ENCODE assay signal across 9 cellular contexts in the genomic region with DNA sequence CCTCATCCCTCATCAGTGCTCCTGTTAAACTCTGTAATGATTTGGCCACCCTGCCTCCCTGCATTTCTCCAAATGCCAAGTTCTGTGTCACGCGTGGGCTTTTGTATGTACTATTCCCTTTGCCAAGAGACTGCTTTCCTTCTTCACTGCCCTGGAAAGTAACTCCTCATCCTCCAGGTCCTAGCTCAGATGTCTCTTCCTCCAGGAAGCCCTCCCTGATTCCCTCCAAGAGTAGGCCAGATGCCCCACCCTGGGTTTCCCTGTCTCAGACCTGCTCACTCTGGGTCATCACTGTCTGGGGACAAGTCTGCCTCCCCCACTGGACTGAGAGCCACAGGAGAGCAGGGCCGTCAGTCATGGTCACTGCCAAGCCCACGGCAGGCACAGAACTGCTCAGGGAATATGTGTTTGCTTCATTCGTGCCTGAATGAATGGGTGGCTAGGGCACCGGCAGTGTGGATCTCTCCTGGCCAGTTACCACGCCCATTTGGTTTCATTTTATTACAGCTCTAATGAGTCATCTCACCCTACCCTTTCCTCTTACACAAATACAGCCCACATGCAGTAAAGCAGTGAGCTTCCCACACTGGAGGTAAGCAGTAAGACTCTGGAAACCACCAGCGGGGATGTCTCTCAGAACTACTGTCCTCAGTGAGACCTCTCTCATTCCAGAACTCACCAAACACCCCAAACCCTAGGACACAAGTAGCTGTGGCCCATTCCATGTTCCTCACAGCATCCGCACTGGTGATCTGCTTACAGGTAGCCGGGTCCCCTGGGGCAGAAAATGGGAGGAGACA. TPM values are rescaled to one million over a fixed set of nuclear protein-coding genes. Genes with fewer than 3 reads are reported as not detected.
DNase-seq lines count a peak whose midpoint lies in the region; ATAC-seq and TF ChIP-seq lines count a peak whose summit lies in the region.
"Had no signal": no experiment of that assay in that cellular context is flagged by ENCODE, and none has a peak within 500 bp of the region (broad histone marks: within the 10 kb centered on the region; RNA-seq: fewer than 3 reads in every experiment).

No MANE protein-coding gene starts in this region.

- no peak for TF ChIP-seq CTCF in CD8-positive, alpha-beta T cell (IDR thresholded peaks at IDR 0.05)
- no peak for TF ChIP-seq CTCF in GM23338 (conservative IDR thresholded peaks at IDR 0.05; ENCODE audit: low read depth in 2 of 2)
- no peak for TF ChIP-seq CTCF in RWPE1 (conservative IDR thresholded peaks at IDR 0.05; ENCODE audit: low read depth)
- TF ChIP-seq CTCF in osteoblast (IDR thresholded peaks at IDR 0.05; ENCODE audit: extremely low read depth, low read depth, low read length) = no peak

- H3K9me2 ChIP-seq in GM23338 (ENCODE audit: insufficient read depth) = no peaks in the 10 kb centered on the region

- no peak overlapping the region for H3K4me3 ChIP-seq in CD8-positive, alpha-beta T cell (ENCODE audit: low read depth, low read length)
- H3K4me3 ChIP-seq in GM23338 (no peak overlapping the region), osteoblast (ENCODE audit: insufficient read depth, low read length) (no peak overlapping the region), H7 (ENCODE audit: insufficient read depth, low read depth, low read length) (no peak overlapping the region)

- H2AFZ ChIP-seq in GM23338 (no peak overlapping the region), osteoblast (ENCODE audit: low read length) (no peak overlapping the region)

- H3K36me3 ChIP-seq in CD8-positive, alpha-beta T cell (ENCODE audit: insufficient read depth, low read length) = peaks cover 32% of the 10 kb centered on the region
- H3K36me3 ChIP-seq in GM23338 (ENCODE audit: insufficient read depth) = no peaks in the 10 kb centered on the region
- H3K36me3 ChIP-seq in osteoblast (ENCODE audit: insufficient read depth, low read length) = peaks cover 44% of the 10 kb centered on the region
- H3K36me3 ChIP-seq in H7 (replicated peaks; ENCODE audit: control insufficient read depth, insufficient read depth, low read length) = peaks cover 15% of the 10 kb centered on the region

- H3K4me1 Mint-ChIP-seq in CD8-positive, alpha-beta T cell (ENCODE audit: low read depth) = peaks cover 5% of the 10 kb centered on the region
- peaks cover 11% of the 10 kb centered on the region for H3K4me1 Mint-ChIP-seq in GM23338
- peaks cover 22% of the 10 kb centered on the region for H3K4me1 Mint-ChIP-seq in dendritic cell treated with granulocyte-macrophage colony-stimulating factor and Interleukin-4, amounts not matched to agents 40 ng/mL and 50 ng/mL, for 4 days (ENCODE audit: low read depth)

- H3K79me2 ChIP-seq in GM23338 (replicated peaks; ENCODE audit: insufficient read depth) = no peaks in the 10 kb centered on the region
- H3K79me2 ChIP-seq in osteoblast (ENCODE audit: insufficient read depth, low read length) = no peaks in the 10 kb centered on the region

- H3K4me3 Mint-ChIP-seq in CD8-positive, alpha-beta T cell = no peak overlapping the region
- peak overlapping the region; percentile 42 for H3K4me3 Mint-ChIP-seq in GM23338
- peak overlapping the region; percentile 25 for H3K4me3 Mint-ChIP-seq in dendritic cell treated with granulocyte-macrophage colony-stimulating factor and Interleukin-4, amounts not matched to agents 40 ng/mL and 50 ng/mL, for 4 days

- H3K9me3 ChIP-seq in CD8-positive, alpha-beta T cell (ENCODE audit: low read length) = no peaks in the 10 kb centered on the region
- H3K9me3 ChIP-seq in osteoblast (ENCODE audit: low read depth, low read length) = no peaks in the 10 kb centered on the region
- H3K9me3 ChIP-seq: neutrophil had no signal

- no peaks in the 10 kb centered on the region for H3K4me1 ChIP-seq in CD8-positive, alpha-beta T cell (ENCODE audit: insufficient read depth, low read length)
- peaks cover 5% of the 10 kb centered on the region; the same call in 1 of the 2 replicates for H3K4me1 ChIP-seq in GM23338 (ENCODE audit: insufficient read depth)
- peaks cover 12% of the 10 kb centered on the region for H3K4me1 ChIP-seq in osteoblast (ENCODE audit: insufficient read depth, low read length)

- 0 out of 2 replicates have a peak, but pooled peaks cover 4% of the 10 kb centered on the region for H3F3A ChIP-seq in GM23338 (replicated peaks; ENCODE audit: low read depth)

- H4K20me1 ChIP-seq in GM23338 (replicated peaks; ENCODE audit: insufficient read depth) (no peaks in the 10 kb centered on the region), osteoblast (ENCODE audit: insufficient read depth, low read length) (no peaks in the 10 kb centered on the region)

- no peaks in the 10 kb centered on the region for H3K27me3 Mint-ChIP-seq in CD8-positive, alpha-beta T cell (ENCODE audit: low read depth)
- H3K27me3 Mint-ChIP-seq in GM23338 (ENCODE audit: insufficient read depth, low read depth, poor library complexity) = peaks cover 11% of the 10 kb centered on the region
- H3K27me3 Mint-ChIP-seq in dendritic cell treated with granulocyte-macrophage colony-stimulating factor and Interleukin-4, amounts not matched to agents 40 ng/mL and 50 ng/mL, for 4 days = no peaks in the 10 kb centered on the region

- POLR2A ChIA-PET in CD8-positive, alpha-beta T cell (lab: Charles Lee) = no interaction called here
- POLR2A ChIA-PET in RWPE1 (lab: Yijun Ruan, JAX; ENCODE audit: low non-redundant PET) = interaction anchor here (1.2 kb wide), 1 partner anchor 27 kb away, joined by 3 read pairs; no protein-coding TSS in a partner anchor

- H3K36me3 Mint-ChIP-seq in CD8-positive, alpha-beta T cell = peaks cover 78% of the 10 kb centered on the region
- peaks cover 37% of the 10 kb centered on the region for H3K36me3 Mint-ChIP-seq in GM23338 (ENCODE audit: low read depth)
- peaks cover 96% of the 10 kb centered on the region for H3K36me3 Mint-ChIP-seq in dendritic cell treated with granulocyte-macrophage colony-stimulating factor and Interleukin-4, amounts not matched to agents 40 ng/mL and 50 ng/mL, for 4 days (ENCODE audit: low read depth)

- ATAC-seq in CD8-positive, alpha-beta T cell = no peak
- no peak for ATAC-seq in GM23338

- peak overlapping the region; percentile 45 for H3K27ac Mint-ChIP-seq in CD8-positive, alpha-beta T cell
- no peak overlapping the region for H3K27ac Mint-ChIP-seq in GM23338
- H3K27ac Mint-ChIP-seq in dendritic cell treated with granulocyte-macrophage colony-stimulating factor and Interleukin-4, amounts not matched to agents 40 ng/mL and 50 ng/mL, for 4 days = peak overlapping the region; percentile 20

- H3K27me3 ChIP-seq in CD8-positive, alpha-beta T cell (ENCODE audit: insufficient read depth, low read length) = no peaks in the 10 kb centered on the region
- H3K27me3 ChIP-seq in GM23338 (ENCODE audit: insufficient read depth) = no peaks in the 10 kb centered on the region
- H3K27me3 ChIP-seq in osteoblast (ENCODE audit: insufficient read depth, low read length) = no peaks in the 10 kb centered on the region
- H3K27me3 ChIP-seq in H7 (ENCODE audit: control insufficient read depth, insufficient read depth, low read length) = no peaks in the 10 kb centered on the region
- H3K27me3 ChIP-seq: neutrophil had no signal

- CTCF ChIA-PET in CD8-positive, alpha-beta T cell (lab: Charles Lee) = interaction anchor here (0.5 to 1.4 kb wide), 4 partner anchors 28 to 1511 kb away, joined by 3 to 4 read pairs (median 3); no protein-coding TSS in a partner anchor
- CTCF ChIA-PET in RWPE1 (lab: Yijun Ruan, JAX) = interaction anchor here (1.0 kb wide), 1 partner anchor 10 kb away, joined by 5 read pairs; no protein-coding TSS in a partner anchor

- H3K27ac ChIP-seq in CD8-positive, alpha-beta T cell (ENCODE audit: low read depth, low read length) = no peak overlapping the region
- H3K27ac ChIP-seq in GM23338 (ENCODE audit: low read depth) (no peak overlapping the region), RWPE1 (peak overlapping the region; percentile 96), osteoblast (ENCODE audit: low read depth, low read length) (peak overlapping the region; percentile 81)
- H3K27ac ChIP-seq: neutrophil had no signal

- no peak overlapping the region for H3K4me2 ChIP-seq in GM23338
- H3K4me2 ChIP-seq in osteoblast (ENCODE audit: insufficient read depth, low read length) = peak overlapping the region; percentile 67

- DNase-seq in CD8-positive, alpha-beta T cell = no peak
- DNase-seq in GM23338 (ENCODE audit: low spot score) (no peak), RWPE1 (ENCODE audit: low spot score) (peak; percentile 98), osteoblast (ENCODE audit: insufficient read length, low spot score, missing footprints) (peak; percentile 99), NCI-H2081 treated with DMSO at 0.1 percent for 48 hours (lab: John Stamatoyannopoulos, UW) (no peak), NCI-H1694 (lab: John Stamatoyannopoulos, UW) (no peak), H7 (no peak)

- intact Hi-C loops in CD8-positive, alpha-beta T cell (cut with DNase I, micrococcal nuclease) = no loop called here
- intact Hi-C loops in dendritic cell treated with granulocyte-macrophage colony-stimulating factor and Interleukin-4, amounts not matched to agents 40 ng/mL and 50 ng/mL, for 4 days (cut with micrococcal nuclease) = no loop called here

- H3K9me3 Mint-ChIP-seq in CD8-positive, alpha-beta T cell = peaks cover 5% of the 10 kb centered on the region
- H3K9me3 Mint-ChIP-seq in GM23338 = peaks cover under 1% of the 10 kb centered on the region; the same call in 1 of the 3 replicates
- peaks cover 2% of the 10 kb centered on the region for H3K9me3 Mint-ChIP-seq in dendritic cell treated with granulocyte-macrophage colony-stimulating factor and Interleukin-4, amounts not matched to agents 40 ng/mL and 50 ng/mL, for 4 days

RNA-seq across cellular contexts. Expression of gene GPR4, which starts 12.1 kb away (rescaled TPM):
- not detected for total RNA-seq in CD8-positive, alpha-beta T cell
- 0.14 and 0.35 TPM in 2 replicates for total RNA-seq in GM23338 (2014; rRNA removed; shearing (Covaris generic))
- 0.06 and 0.59 TPM in 2 replicates for polyA plus RNA-seq in GM23338 (2016; fragmentation: Nextera tagmentation; extraction: Ambion mirVana)
- not detected in 2 replicates for total RNA-seq in osteoblast
- total RNA-seq in H7 (2014; rRNA removed; shearing (Covaris generic)) = 0.07 and 0.41 TPM in 2 replicates

RNA-seq across cellular contexts. Expression of gene EML2, which starts 25.1 kb away (rescaled TPM):
- 10 to 100 TPM; 24.0 to 26.5 TPM for total RNA-seq in CD8-positive, alpha-beta T cell
- 28.9 and 33.9 TPM in 2 replicates for total RNA-seq in GM23338 (2014; rRNA removed; shearing (Covaris generic))
- polyA plus RNA-seq in GM23338 (2016; fragmentation: Nextera tagmentation; extraction: Ambion mirVana) = 7.1 and 8.0 TPM in 2 replicates
- 10.1 and 11.8 TPM in 2 replicates for total RNA-seq in osteoblast
- total RNA-seq in H7 (2014; rRNA removed; shearing (Covaris generic)) = 42.5 and 48.6 TPM in 2 replicates

RNA-seq across cellular contexts. Expression of gene OPA3, which starts 29.5 kb away (rescaled TPM):
- total RNA-seq in CD8-positive, alpha-beta T cell = 1 to 10 TPM; 5.6 to 5.7 TPM
- total RNA-seq in GM23338 (2014; rRNA removed; shearing (Covaris generic)) = 13.5 and 14.5 TPM in 2 replicates
- 9.1 and 11.5 TPM in 2 replicates for polyA plus RNA-seq in GM23338 (2016; fragmentation: Nextera tagmentation; extraction: Ambion mirVana)
- 7.1 and 7.6 TPM in 2 replicates for total RNA-seq in osteoblast
- total RNA-seq in H7 (2014; rRNA removed; shearing (Covaris generic)) = 12.6 and 14.2 TPM in 2 replicates

RNA-seq across cellular contexts. Expression of gene GIPR, which starts 53.9 kb away (rescaled TPM):
- 10 to 100 TPM in 1 of 2 experiments, 1 to 10 TPM in 1; 9.4 to 10.7 TPM for total RNA-seq in CD8-positive, alpha-beta T cell
- 0.19 and 0.42 TPM in 2 replicates for total RNA-seq in GM23338 (2014; rRNA removed; shearing (Covaris generic))
- polyA plus RNA-seq in GM23338 (2016; fragmentation: Nextera tagmentation; extraction: Ambion mirVana) = 1.2 and 1.4 TPM in 2 replicates
- under 0.01 and 0.88 TPM in 2 replicates for total RNA-seq in osteoblast
- total RNA-seq in H7 (2014; rRNA removed; shearing (Covaris generic)) = 0.81 TPM in 1 of 2 replicates, not detected in the other

Comparison
In these comparisons a context has a peak if more than half of its experiments do, and no peak if none do; other contexts are left out.
1. DNase-seq: peak in RWPE1 (single experiment) and osteoblast (single experiment); none in CD8-positive, alpha-beta T cell (0 of 7), GM23338 (single experiment), NCI-H2081 treated with DMSO at 0.1 percent for 48 hours (single experiment), NCI-H1694 (single experiment) and H7 (single experiment).
2. H3K27ac ChIP-seq: peak in RWPE1 (single experiment) and osteoblast (single experiment); none in CD8-positive, alpha-beta T cell (single experiment) and GM23338 (single experiment).